In the genomic region with DNA sequence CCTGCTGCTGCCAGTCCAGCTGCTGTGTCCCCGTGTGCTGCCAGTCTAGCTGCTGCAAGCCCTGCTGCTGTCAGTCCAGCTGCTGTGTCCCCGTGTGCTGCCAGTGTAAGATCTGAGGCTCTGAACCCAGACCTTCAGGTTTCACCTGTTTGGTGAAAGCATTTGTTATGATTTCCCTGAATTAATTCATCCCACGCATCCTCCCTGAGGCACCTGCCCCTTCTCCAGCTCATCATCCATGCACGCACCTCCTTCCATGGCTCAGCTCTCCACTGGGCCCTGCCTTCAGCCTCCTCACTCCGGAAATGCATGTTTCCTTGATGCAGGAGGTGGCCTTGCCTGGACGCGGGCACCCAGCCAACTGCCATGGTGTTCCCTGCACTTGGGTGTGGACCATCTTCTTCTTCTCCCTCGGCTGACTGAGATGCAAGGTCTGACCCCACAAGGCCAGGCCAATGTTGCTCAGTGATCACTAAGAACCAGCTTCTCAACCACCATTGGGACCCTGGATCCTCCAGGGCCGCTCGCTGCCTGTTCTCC, we compare ENCODE assay signal across 19 cellular contexts. TPM values are rescaled to one million over a fixed set of nuclear protein-coding genes. Genes with fewer than 3 reads are reported as not detected.
"Had no signal": no experiment of that assay in that cellular context is flagged by ENCODE, and none has a peak within 500 bp of the region (broad histone marks: within the 10 kb centered on the region; RNA-seq: fewer than 3 reads in every experiment).

No MANE protein-coding gene starts in this region.

- DNase-seq: activated B cell treated with CpG ODN at 0.5 μM for 24 hours; activated CD4-positive, alpha-beta T cell treated with anti-CD3 and anti-CD28 coated beads, Interleukin-2, amount 10 ng/mL, durations not matched to agents 7 days and 5 days; activated CD8-positive, alpha-beta memory T cell treated with anti-CD3 and anti-CD28 coated beads for 24 hours; activated naive CD8-positive, alpha-beta T cell treated with anti-CD3 and anti-CD28 coated beads for 36 hours; amygdala; brain microvascular endothelial cell; cerebellar nuclear complex; left lung; mammary epithelial cell; naive thymus-derived CD4-positive, alpha-beta T cell; stimulated activated CD4-positive, alpha-beta T cell treated with anti-CD3 and anti-CD28 coated beads, Interleukin-15, amount 100 ng/mL, for 24 hours; stimulated activated CD4-positive, alpha-beta T cell treated with anti-CD3 and anti-CD28 coated beads, Interleukin-4, amount 100 ng/mL, for 4 hours; stimulated activated CD8-positive, alpha-beta memory T cell treated with anti-CD3 and anti-CD28 coated beads, Interleukin-4, amount 100 ng/mL, for 48 hours; stimulated activated naive CD8-positive, alpha-beta T cell treated with anti-CD3 and anti-CD28 coated beads, Interleukin-15, Interleukin-2, amounts not matched to agents 100 U/mL and 50 U/mL, for 24 hours; trophoblast cell had no signal

- H3K27me3 ChIP-seq: brain microvascular endothelial cell had no signal

- H3K4me1 ChIP-seq: esophagus muscularis mucosa, left lung had no signal

- ATAC-seq: left lung; naive thymus-derived CD4-positive, alpha-beta T cell; stimulated activated naive CD8-positive, alpha-beta T cell treated with anti-CD3 and anti-CD28 coated beads, Interleukin-15, Interleukin-2, amounts not matched to agents 100 U/mL and 50 U/mL, for 24 hours had no signal

- H3K36me3 ChIP-seq: brain microvascular endothelial cell, esophagus muscularis mucosa, left lung had no signal

- H3K9me3 ChIP-seq: left lung had no signal

- H3K27ac ChIP-seq: brain microvascular endothelial cell, esophagus muscularis mucosa, left lung had no signal

- H3K4me3 ChIP-seq: esophagus muscularis mucosa, left lung had no signal

RNA-seq across cellular contexts. Expression of gene KRTAP5-10, which starts 0.8 kb away (rescaled TPM):
- total RNA-seq: activated CD4-positive, alpha-beta T cell treated with anti-CD3 and anti-CD28 coated beads, Interleukin-2, amount 10 ng/mL, durations not matched to agents 7 days and 5 days; activated naive CD8-positive, alpha-beta T cell treated with anti-CD3 and anti-CD28 coated beads for 36 hours; activated T-helper 1 cell treated with anti-CD3 and anti-CD28 coated beads, Interleukin-12 subunit alpha, Interleukin-12 subunit beta, Interleukin-2, Interleukin-4 antibody, amounts not matched to agents 30 ng/mL and 10 ng/mL and 1 ng/mL, durations not matched to agents 14 hours and 24 hours and 36 hours; esophagus muscularis mucosa; left lung; mammary epithelial cell; mononuclear cell; naive thymus-derived CD4-positive, alpha-beta T cell; skeletal muscle tissue had no signal

RNA-seq across cellular contexts. Expression of gene KRTAP5-11, which starts 16.5 kb away (rescaled TPM):
- total RNA-seq: activated B cell treated with CpG ODN at 0.5 μM for 24 hours; activated CD4-positive, alpha-beta T cell treated with anti-CD3 and anti-CD28 coated beads, Interleukin-2, amount 10 ng/mL, durations not matched to agents 7 days and 5 days; activated naive CD8-positive, alpha-beta T cell treated with anti-CD3 and anti-CD28 coated beads for 36 hours; activated T-helper 1 cell treated with anti-CD3 and anti-CD28 coated beads, Interleukin-12 subunit alpha, Interleukin-12 subunit beta, Interleukin-2, Interleukin-4 antibody, amounts not matched to agents 30 ng/mL and 10 ng/mL and 1 ng/mL, durations not matched to agents 14 hours and 24 hours and 36 hours; esophagus muscularis mucosa; left lung; mammary epithelial cell; mononuclear cell; naive thymus-derived CD4-positive, alpha-beta T cell; skeletal muscle tissue had no signal

RNA-seq across cellular contexts. Expression of gene KRTAP5-9, which starts 17.9 kb away (rescaled TPM):
- total RNA-seq: activated naive CD8-positive, alpha-beta T cell treated with anti-CD3 and anti-CD28 coated beads for 36 hours; activated T-helper 1 cell treated with anti-CD3 and anti-CD28 coated beads, Interleukin-12 subunit alpha, Interleukin-12 subunit beta, Interleukin-2, Interleukin-4 antibody, amounts not matched to agents 30 ng/mL and 10 ng/mL and 1 ng/mL, durations not matched to agents 14 hours and 24 hours and 36 hours; esophagus muscularis mucosa; mammary epithelial cell; mononuclear cell; skeletal muscle tissue had no signal

RNA-seq across cellular contexts. Expression of gene KRTAP5-8, which starts 28.3 kb away (rescaled TPM):
- total RNA-seq: activated naive CD8-positive, alpha-beta T cell treated with anti-CD3 and anti-CD28 coated beads for 36 hours; activated T-helper 1 cell treated with anti-CD3 and anti-CD28 coated beads, Interleukin-12 subunit alpha, Interleukin-12 subunit beta, Interleukin-2, Interleukin-4 antibody, amounts not matched to agents 30 ng/mL and 10 ng/mL and 1 ng/mL, durations not matched to agents 14 hours and 24 hours and 36 hours; esophagus muscularis mucosa; mammary epithelial cell; mononuclear cell; naive thymus-derived CD4-positive, alpha-beta T cell; skeletal muscle tissue had no signal

RNA-seq across cellular contexts. Expression of gene KRTAP5-7, which starts 39.1 kb away (rescaled TPM):
- total RNA-seq: activated naive CD8-positive, alpha-beta T cell treated with anti-CD3 and anti-CD28 coated beads for 36 hours; esophagus muscularis mucosa; mammary epithelial cell; skeletal muscle tissue had no signal
